ENCODE assay signal across 20 cellular contexts in the genomic region with DNA sequence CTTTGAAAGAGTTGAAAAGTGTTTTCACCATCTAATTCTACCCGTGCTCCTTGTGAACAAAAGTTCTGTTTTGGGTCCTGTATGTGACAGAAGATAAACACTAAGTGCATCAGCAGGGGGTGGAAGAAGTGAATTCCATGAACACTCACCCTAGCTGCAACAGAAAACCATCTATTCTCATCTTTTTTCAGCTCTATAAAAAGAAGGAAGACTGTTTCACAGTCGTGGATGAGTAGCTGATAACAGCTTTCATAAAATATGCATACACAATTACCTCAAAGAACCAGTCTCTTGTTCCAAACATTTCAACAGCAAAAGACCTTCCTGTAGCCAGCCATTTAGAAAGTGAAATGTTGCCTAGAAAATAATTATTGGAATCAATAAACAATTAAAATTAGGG.
"Had no signal": no experiment of that assay in that cellular context is flagged by ENCODE, and none has a peak within 500 bp of the region (broad histone marks: within the 10 kb centered on the region; RNA-seq: fewer than 3 reads in every experiment).

No MANE protein-coding gene starts in this region.

- H3K27ac ChIP-seq: ovary, psoas muscle, stomach had no signal

- H3K36me3 ChIP-seq: ovary, stomach had no signal

- FAIRE-seq: frontal cortex, kidney, TTC549 had no signal

- H3K27me3 ChIP-seq: ovary, stomach had no signal

- H3K9me3 Mint-ChIP-seq: activated naive CD4-positive, alpha-beta T cell treated with anti-CD3 and anti-CD28 coated beads, Interleukin-2, amount 50 U/mL, for 24 hours; effector memory CD8-positive, alpha-beta T cell; T-helper 2 cell treated with Interferon-gamma antibody and Interleukin-4, amounts not matched to agents 5 μg/mL and 100 μg/mL, for 36 hours had no signal

- H3K4me1 Mint-ChIP-seq: activated naive CD4-positive, alpha-beta T cell treated with anti-CD3 and anti-CD28 coated beads, Interleukin-2, amount 50 U/mL, for 24 hours had no signal

- H3K4me1 ChIP-seq: psoas muscle had no signal

- H3K4me3 Mint-ChIP-seq: activated naive CD4-positive, alpha-beta T cell treated with anti-CD3 and anti-CD28 coated beads, Interleukin-2, amount 50 U/mL, for 24 hours; effector memory CD8-positive, alpha-beta T cell; T-helper 2 cell treated with Interferon-gamma antibody and Interleukin-4, amounts not matched to agents 5 μg/mL and 100 μg/mL, for 36 hours had no signal

- H3K9me3 ChIP-seq: ovary, psoas muscle, stomach had no signal

- H3K27ac Mint-ChIP-seq: activated naive CD4-positive, alpha-beta T cell treated with anti-CD3 and anti-CD28 coated beads, Interleukin-2, amount 50 U/mL, for 24 hours; effector memory CD8-positive, alpha-beta T cell; T-helper 2 cell treated with Interferon-gamma antibody and Interleukin-4, amounts not matched to agents 5 μg/mL and 100 μg/mL, for 36 hours had no signal

- DNase-seq: activated CD4-positive, alpha-beta T cell treated with anti-CD3 and anti-CD28 coated beads, Interleukin-2, amount 50 U/mL, for 4 hours; activated gamma-delta T cell; effector memory CD8-positive, alpha-beta T cell; head of caudate nucleus; kidney; midbrain; ovary; psoas muscle; right cardiac atrium; stimulated activated CD4-positive, alpha-beta T cell treated with anti-CD3 and anti-CD28 coated beads, Interleukin-15, amount 100 ng/mL, for 24 hours; stimulated activated CD4-positive, alpha-beta T cell treated with anti-CD3 and anti-CD28 coated beads, Interleukin-2, amount 100 ng/mL, for 48 hours; stomach; trophoblast cell had no signal

- ATAC-seq: effector memory CD8-positive, alpha-beta T cell; left lobe of liver; psoas muscle; right cardiac atrium had no signal

- H3K36me3 Mint-ChIP-seq: activated naive CD4-positive, alpha-beta T cell treated with anti-CD3 and anti-CD28 coated beads, Interleukin-2, amount 50 U/mL, for 24 hours had no signal

- H3K4me3 ChIP-seq: lung, ovary, psoas muscle, skin epidermis, stomach had no signal
